ENCODE assay signal across 14 cellular contexts in the genomic region with DNA sequence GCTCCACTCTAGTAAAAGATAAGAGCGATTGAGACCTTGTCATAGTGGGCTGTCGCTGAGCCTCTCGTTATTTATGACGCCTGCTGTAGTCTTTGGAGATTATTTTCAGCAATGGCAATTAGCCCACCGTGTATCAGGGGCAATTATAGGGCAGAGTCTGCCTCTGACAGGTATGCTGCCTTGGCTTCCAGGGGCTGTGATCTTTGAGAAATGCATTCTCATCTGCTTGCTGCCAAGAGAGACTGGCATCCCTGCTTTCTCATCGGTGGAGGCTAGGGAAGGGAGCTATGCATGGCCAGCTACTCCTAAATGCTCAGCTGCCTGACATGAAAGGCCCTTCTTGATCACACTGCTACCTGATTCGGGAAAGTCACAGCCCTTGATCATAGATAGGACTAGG.
DNase-seq lines count a peak whose midpoint lies in the region; ATAC-seq lines count a peak whose summit lies in the region.
"Had no signal": no experiment of that assay in that cellular context is flagged by ENCODE, and none has a peak within 500 bp of the region (broad histone marks: within the 10 kb centered on the region; RNA-seq: fewer than 3 reads in every experiment).

No MANE protein-coding gene starts in this region.

- H4K20me1 ChIP-seq in BLaER1 treated with 17β-estradiol and CSF1 and Interleukin-3, amounts not matched to agents 10 nM and 100 nM: no peaks in the 10 kb centered on the region

- 0 out of 22 replicates have a peak overlapping the region, but pooled peaks of 1 of the 11 experiments have one; percentile 6 for H3K27ac ChIP-seq in BLaER1 treated with 17β-estradiol and CSF1 and Interleukin-3, amounts not matched to agents 10 nM and 100 nM

- no peak for ATAC-seq in GM18868 (IDR thresholded peaks at IDR 0.05; ENCODE audit: unreplicated experiment)
- no peak for ATAC-seq in GM21360 (IDR thresholded peaks at IDR 0.05; ENCODE audit: unreplicated experiment)
- ATAC-seq: HepG2 had no signal

- H3K4me2 ChIP-seq in BLaER1 treated with 17β-estradiol and CSF1 and Interleukin-3, amounts not matched to agents 10 nM and 100 nM: peak overlapping the region in 6 of 11 experiments; percentile 38 to 83 (median 70); a peak in 10 of 22 replicates

- H3K4me1 ChIP-seq in BLaER1 treated with 17β-estradiol and CSF1 and Interleukin-3, amounts not matched to agents 10 nM and 100 nM: peaks cover 0 to 74% (median 46%) of the 10 kb centered on the region in 10 experiments; a peak in 15 of 20 replicates
- H3K4me1 ChIP-seq: BE2C had no signal

- no peaks in the 10 kb centered on the region for H3K27me3 ChIP-seq in BLaER1 treated with 17β-estradiol and CSF1 and Interleukin-3, amounts not matched to agents 10 nM and 100 nM
- H3K27me3 ChIP-seq: BE2C had no signal

- peaks cover 0 to 59% (median 34%) of the 10 kb centered on the region in 11 experiments; a peak in 15 of 22 replicates for H3K36me3 ChIP-seq in BLaER1 treated with 17β-estradiol and CSF1 and Interleukin-3, amounts not matched to agents 10 nM and 100 nM
- H3K36me3 ChIP-seq: BE2C had no signal

- H3K9ac ChIP-seq in BLaER1 treated with 17β-estradiol and CSF1 and Interleukin-3, amounts not matched to agents 10 nM and 100 nM: no peak overlapping the region

- H3K4me3 ChIP-seq in BLaER1 treated with 17β-estradiol and CSF1 and Interleukin-3, amounts not matched to agents 10 nM and 100 nM: no peak overlapping the region

- peaks cover 15 to 57% (median 48%) of the 10 kb centered on the region in 11 experiments for H3K9me3 ChIP-seq in BLaER1 treated with 17β-estradiol and CSF1 and Interleukin-3, amounts not matched to agents 10 nM and 100 nM (replicated peaks in 1 of 11)
- H3K9me3 ChIP-seq: BE2C had no signal

- peak; percentile 44 for DNase-seq in NCI-H1105 (lab: John Stamatoyannopoulos, UW)
- DNase-seq in NCI-H69 (lab: John Stamatoyannopoulos, UW): peak; percentile 37
- DNase-seq in activated effector memory CD4-positive, alpha-beta T cell treated with Interleukin-2 at 50 U/mL for 16 hours: no peak
- DNase-seq: ACHN; BE2C; CD4-positive, alpha-beta memory T cell; DMS153; DMS79; GDM1; H9 had no signal
